ENCODE assay signal across 17 cellular contexts in genomic region chr3:170372190-170372879, GRCh38. TPM values are rescaled to one million over a fixed set of nuclear protein-coding genes. Genes with fewer than 3 reads are reported as not detected.
DNase-seq lines count a peak whose midpoint lies in the region; ATAC-seq, FAIRE-seq and TF ChIP-seq lines count a peak whose summit lies in the region.
"Had no signal": no experiment of that assay in that cellular context is flagged by ENCODE, and none has a peak within 500 bp of the region (broad histone marks: within the 10 kb centered on the region; RNA-seq: fewer than 3 reads in every experiment).

No MANE protein-coding gene starts in this region.

- no peaks in the 10 kb centered on the region for H3K27me3 ChIP-seq in mesenchymal stem cell (ENCODE audit: control insufficient read depth in 1 of 2, insufficient read depth in 1 of 2, low read length in 2 of 2)
- H3K27me3 ChIP-seq in left ventricle myocardium inferior (ENCODE audit: low read depth) = no peaks in the 10 kb centered on the region
- H3K27me3 ChIP-seq: BLaER1 treated with 17β-estradiol and CSF1 and Interleukin-3, amounts not matched to agents 10 nM and 100 nM had no signal

- peaks cover 10% of the 10 kb centered on the region for H3K4me1 Mint-ChIP-seq in activated CD4-positive, alpha-beta T cell treated with anti-CD3 and anti-CD28 coated beads, Interleukin-2, amount 10 ng/mL, durations not matched to agents 7 days and 5 days

- H3K79me2 ChIP-seq in OCI-LY7 (ENCODE audit: insufficient read depth, low read depth, low read length) = peaks cover 100% of the 10 kb centered on the region

- peaks cover 52% of the 10 kb centered on the region for H3K4me1 ChIP-seq in OCI-LY7 (ENCODE audit: insufficient read depth, low read length, poor library complexity, severe bottlenecking)
- no peaks in the 10 kb centered on the region for H3K4me1 ChIP-seq in mesenchymal stem cell (ENCODE audit: control insufficient read depth, insufficient read depth, low read depth, low read length)
- peaks cover 53% of the 10 kb centered on the region for H3K4me1 ChIP-seq in left ventricle myocardium inferior

- H4K8ac ChIP-seq in mesenchymal stem cell (ENCODE audit: low read length) = no peak overlapping the region

- peaks cover 3% of the 10 kb centered on the region for H3K79me1 ChIP-seq in mesenchymal stem cell (replicated peaks; ENCODE audit: low read length, poor library complexity, severe bottlenecking)

- no peak overlapping the region for H2BK5ac ChIP-seq in mesenchymal stem cell (ENCODE audit: low read depth, low read length, poor library complexity, severe bottlenecking)

- H3K14ac ChIP-seq in mesenchymal stem cell (ENCODE audit: low read length in 2 of 2) = no peak overlapping the region

- no peak for TF ChIP-seq CTCF in D721Med (IDR thresholded peaks at IDR 0.05; ENCODE audit: insufficient read depth, missing control alignments)
- no peak for TF ChIP-seq CTCF in OCI-LY7 (conservative IDR thresholded peaks at IDR 0.05; ENCODE audit: low read length)
- no peak for TF ChIP-seq CTCF in left ventricle myocardium inferior (IDR thresholded peaks at IDR 0.05; ENCODE audit: borderline replicate concordance)

- H2BK120ac ChIP-seq in mesenchymal stem cell (ENCODE audit: low read depth, low read length) = no peak overlapping the region

- no peak for DNase-seq in D721Med (ENCODE audit: insufficient read length, low spot score)
- no peak for DNase-seq in OCI-LY7 (ENCODE audit: low spot score)
- no peak for DNase-seq in mesenchymal stem cell
- no peak for DNase-seq in left ventricle myocardium inferior
- DNase-seq in cerebellar nuclear complex (lab: John Stamatoyannopoulos, UW) = no peak
- no peak for DNase-seq in activated CD4-positive, alpha-beta T cell treated with anti-CD3 and anti-CD28 coated beads, Interleukin-2, amount 10 ng/mL, durations not matched to agents 7 days and 5 days
- DNase-seq in COLO668 (lab: John Stamatoyannopoulos, UW; ENCODE audit: unreplicated experiment) = no peak
- DNase-seq: activated CD4-positive, CD25-positive, alpha-beta regulatory T cell treated with anti-CD3 and anti-CD28 coated beads, Interleukin-2, amount 50 U/mL, for 72 hours; activated T-cell treated with anti-CD3 and anti-CD28 coated beads, Interleukin-2, amount 50 U/mL, for 4 hours; anterior cingulate cortex; effector memory CD4-positive, alpha-beta T cell; H9; naive B cell; right cardiac atrium; T-cell had no signal

- peaks cover 14% of the 10 kb centered on the region; the same call in 1 of the 2 replicates for H4K20me1 ChIP-seq in OCI-LY7 (ENCODE audit: insufficient read depth, low read length)

- peaks cover 4% of the 10 kb centered on the region for H3K36me3 Mint-ChIP-seq in activated CD4-positive, alpha-beta T cell treated with anti-CD3 and anti-CD28 coated beads, Interleukin-2, amount 10 ng/mL, durations not matched to agents 7 days and 5 days (ENCODE audit: low read depth)

- no peak overlapping the region for H3K27ac Mint-ChIP-seq in activated CD4-positive, alpha-beta T cell treated with anti-CD3 and anti-CD28 coated beads, Interleukin-2, amount 10 ng/mL, durations not matched to agents 7 days and 5 days

- H3K36me3 ChIP-seq in OCI-LY7 (ENCODE audit: insufficient read depth, low read length) (peaks cover 92% of the 10 kb centered on the region), mesenchymal stem cell (ENCODE audit: control insufficient read depth in 1 of 2, insufficient read depth in 2 of 2, low read depth in 1 of 2, low read length in 2 of 2) (peaks cover 3 to 8% of the 10 kb centered on the region in 2 experiments), left ventricle myocardium inferior (peaks cover 6% of the 10 kb centered on the region)

- H2BK15ac ChIP-seq in mesenchymal stem cell (ENCODE audit: low read depth, poor library complexity, severe bottlenecking) = no peak overlapping the region

- WGBS in mesenchymal stem cell = 84% methylated on average over 2 of the region's 2 CpGs

- no peak overlapping the region for H2AK5ac ChIP-seq in mesenchymal stem cell (ENCODE audit: low read length, severe bottlenecking)

- intact Hi-C loops in OCI-LY7 (cut with micrococcal nuclease; ENCODE audit: unreplicated experiment) = no loop called here
- intact Hi-C loops in left ventricle myocardium inferior (cut with micrococcal nuclease) = no loop called here

- H3K9ac ChIP-seq in mesenchymal stem cell (ENCODE audit: low read length) = peak overlapping the region; percentile 50
- H3K9ac ChIP-seq: BLaER1 treated with 17β-estradiol and CSF1 and Interleukin-3, amounts not matched to agents 10 nM and 100 nM had no signal

- no peaks in the 10 kb centered on the region for H3K27me3 Mint-ChIP-seq in activated CD4-positive, alpha-beta T cell treated with anti-CD3 and anti-CD28 coated beads, Interleukin-2, amount 10 ng/mL, durations not matched to agents 7 days and 5 days
- H3K27me3 Mint-ChIP-seq: naive B cell, T-cell had no signal

- no peak overlapping the region for H2BK12ac ChIP-seq in mesenchymal stem cell (ENCODE audit: low read length in 2 of 2)

- no peak overlapping the region for H3K23ac ChIP-seq in mesenchymal stem cell (ENCODE audit: low read length in 2 of 2)

- no peak overlapping the region for H3K4ac ChIP-seq in mesenchymal stem cell (ENCODE audit: low read depth in 1 of 2, low read length in 2 of 2)

- no peaks in the 10 kb centered on the region for H3K9me3 Mint-ChIP-seq in activated CD4-positive, alpha-beta T cell treated with anti-CD3 and anti-CD28 coated beads, Interleukin-2, amount 10 ng/mL, durations not matched to agents 7 days and 5 days
- H3K9me3 Mint-ChIP-seq: activated T-cell treated with anti-CD3 and anti-CD28 coated beads, Interleukin-2, amount 50 U/mL, for 4 hours; H9; naive B cell; T-cell had no signal

- peak; percentile 51 for ATAC-seq in HG03571 (IDR thresholded peaks at IDR 0.05; ENCODE audit: unreplicated experiment)
- ATAC-seq: activated T-cell treated with anti-CD3 and anti-CD28 coated beads, Interleukin-2, amount 50 U/mL, for 4 hours; right cardiac atrium had no signal

- H2AFZ ChIP-seq in OCI-LY7 (ENCODE audit: low read length) = no peak overlapping the region
- H2AFZ ChIP-seq in mesenchymal stem cell (ENCODE audit: low read depth, low read length) = no peak overlapping the region

- H3K9me2 ChIP-seq in OCI-LY7 (ENCODE audit: insufficient read depth, low read length) = no peaks in the 10 kb centered on the region

- peak; percentile 69 for FAIRE-seq in D721Med (lab: Jason Lieb, UNC)

- H3K4me3 Mint-ChIP-seq in activated CD4-positive, alpha-beta T cell treated with anti-CD3 and anti-CD28 coated beads, Interleukin-2, amount 10 ng/mL, durations not matched to agents 7 days and 5 days = no peak overlapping the region
- H3K4me3 Mint-ChIP-seq: activated T-cell treated with anti-CD3 and anti-CD28 coated beads, Interleukin-2, amount 50 U/mL, for 4 hours; H9 had no signal

- H3K27ac ChIP-seq in OCI-LY7 (ENCODE audit: low read depth, low read length, poor library complexity, severe bottlenecking) (peak overlapping the region; percentile 24), mesenchymal stem cell (ENCODE audit: low read length, poor library complexity, severe bottlenecking) (no peak overlapping the region), left ventricle myocardium inferior (replicated peaks) (no peak overlapping the region)
- H3K27ac ChIP-seq: BLaER1 treated with 17β-estradiol and CSF1 and Interleukin-3, amounts not matched to agents 10 nM and 100 nM had no signal

- no peaks in the 10 kb centered on the region; the same call in 1 of the 2 replicates for H3K9me3 ChIP-seq in OCI-LY7 (ENCODE audit: low read length)
- H3K9me3 ChIP-seq in mesenchymal stem cell (ENCODE audit: control insufficient read depth, low read length) = no peaks in the 10 kb centered on the region
- H3K9me3 ChIP-seq in left ventricle myocardium inferior (replicated peaks) = no peaks in the 10 kb centered on the region

- H3K4me3 ChIP-seq in OCI-LY7 (ENCODE audit: low read depth, low read length, poor library complexity, severe bottlenecking) = no peak overlapping the region
- peak overlapping the region in 1 of 2 experiments; percentile 41 for H3K4me3 ChIP-seq in mesenchymal stem cell (ENCODE audit: insufficient read depth in 1 of 2, low read depth in 1 of 2, low read length in 2 of 2)
- no peak overlapping the region for H3K4me3 ChIP-seq in left ventricle myocardium inferior
- H3K4me3 ChIP-seq: BLaER1 treated with 17β-estradiol and CSF1 and Interleukin-3, amounts not matched to agents 10 nM and 100 nM had no signal

- no TSS peak for BruUV-seq in OCI-LY7 (replicated peaks; lab: Mats Ljungman, UMichigan)

- no peak overlapping the region for H3K18ac ChIP-seq in mesenchymal stem cell (ENCODE audit: low read depth in 1 of 2, low read length in 2 of 2)

- POLR2A ChIA-PET in OCI-LY7 (lab: Charles Lee) = interaction anchor here (0.6 to 1.1 kb wide), 2 partner anchors 14 to 545 kb away, joined by 3 to 6 read pairs; no protein-coding TSS in a partner anchor
- POLR2A ChIA-PET in activated CD4-positive, alpha-beta T cell treated with anti-CD3 and anti-CD28 coated beads, Interleukin-2, amount 10 ng/mL, durations not matched to agents 7 days and 5 days (lab: Charles Lee) = no interaction called here

- CTCF ChIA-PET in OCI-LY7 (lab: Charles Lee; ENCODE audit: unreplicated experiment) = no interaction called here
- CTCF ChIA-PET in activated CD4-positive, alpha-beta T cell treated with anti-CD3 and anti-CD28 coated beads, Interleukin-2, amount 10 ng/mL, durations not matched to agents 7 days and 5 days (lab: Charles Lee) = no interaction called here

- H3K4me2 ChIP-seq in OCI-LY7 (ENCODE audit: low read length) = peak overlapping the region; percentile 29
- H3K4me2 ChIP-seq in mesenchymal stem cell (ENCODE audit: low read length, poor library complexity, severe bottlenecking) = no peak overlapping the region
- H3K4me2 ChIP-seq: BLaER1 treated with 17β-estradiol and CSF1 and Interleukin-3, amounts not matched to agents 10 nM and 100 nM had no signal

- no peak overlapping the region for H4K91ac ChIP-seq in mesenchymal stem cell (ENCODE audit: low read length)

RNA-seq across cellular contexts. Expression of gene SKIL, which starts 14.8 kb away (rescaled TPM):
- total RNA-seq in OCI-LY7 (2014; rRNA removed; shearing (Covaris generic)) = 60.9 and 82.6 TPM in 2 replicates
- total RNA-seq in OCI-LY7 (2022) = 86.3 and 94.5 TPM in 2 replicates
- 27.8 TPM for polyA plus RNA-seq in mesenchymal stem cell (2013, experiment 1 of 2)
- 28.9 TPM for polyA plus RNA-seq in mesenchymal stem cell (2013, experiment 2 of 2)
- total RNA-seq in left ventricle myocardium inferior = 21.5 TPM
- 10 to 100 TPM; 15.9 to 19.1 TPM for total RNA-seq in activated CD4-positive, alpha-beta T cell treated with anti-CD3 and anti-CD28 coated beads, Interleukin-2, amount 10 ng/mL, durations not matched to agents 7 days and 5 days

RNA-seq across cellular contexts. Expression of gene CLDN11, which starts 46.3 kb away (rescaled TPM):
- 0.32 and 1.0 TPM in 2 replicates for total RNA-seq in OCI-LY7 (2014; rRNA removed; shearing (Covaris generic))
- total RNA-seq in OCI-LY7 (2022) = 0.33 and 0.34 TPM in 2 replicates
- polyA plus RNA-seq in mesenchymal stem cell (2013, experiment 1 of 2) = 119 TPM
- polyA plus RNA-seq in mesenchymal stem cell (2013, experiment 2 of 2) = 118 TPM
- total RNA-seq in left ventricle myocardium inferior = 4.3 TPM
- total RNA-seq in activated CD4-positive, alpha-beta T cell treated with anti-CD3 and anti-CD28 coated beads, Interleukin-2, amount 10 ng/mL, durations not matched to agents 7 days and 5 days = not detected
